Comparison of ENCODE assay signal across 8 cellular contexts in the genomic region with DNA sequence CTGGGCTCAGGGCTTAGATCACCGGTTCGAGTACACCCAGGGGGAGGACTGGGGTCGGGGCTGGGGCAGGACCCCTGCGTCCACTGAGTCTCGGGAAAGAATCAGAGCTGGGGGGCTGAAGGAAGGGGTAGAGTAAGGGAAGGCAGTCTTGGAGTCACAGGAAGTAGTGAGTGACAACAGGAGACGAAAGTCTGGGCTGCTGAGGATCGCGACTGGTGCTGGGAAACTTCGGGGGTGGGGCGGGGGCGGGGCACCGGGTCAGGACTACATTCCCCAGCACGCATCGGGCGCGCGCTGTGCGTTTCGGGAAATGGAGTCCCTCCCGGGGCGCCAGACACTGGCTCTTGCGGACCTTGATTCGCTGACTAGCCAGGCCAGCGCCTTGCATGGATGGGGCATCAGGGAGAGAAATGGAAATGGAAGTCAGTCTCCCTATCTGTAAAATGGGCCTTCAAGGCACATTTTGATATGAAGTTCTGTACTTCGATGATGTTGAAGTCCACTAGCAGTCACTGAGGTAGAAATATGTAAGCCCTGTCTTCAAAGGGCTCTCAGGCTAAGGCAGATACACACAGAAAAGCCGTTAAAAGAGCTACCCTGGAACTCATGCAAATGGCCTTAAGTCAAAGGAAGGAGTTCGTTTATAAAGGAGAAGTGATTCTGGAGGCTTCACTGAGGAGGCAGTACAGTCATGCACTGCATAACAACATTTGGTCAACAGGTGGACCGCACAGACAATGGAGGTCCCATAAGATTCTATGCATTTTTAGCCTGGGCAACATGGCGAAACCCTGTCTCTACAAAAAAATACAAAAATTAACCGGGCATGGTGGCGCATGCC. TPM values are rescaled to one million over a fixed set of nuclear protein-coding genes. Genes with fewer than 3 reads are reported as not detected.
A peak's percentile ranks its signal among the peaks of the same experiment; 100 is the strongest.
DNase-seq lines count a peak whose midpoint lies in the region; ATAC-seq and TF ChIP-seq lines count a peak whose summit lies in the region.

No MANE protein-coding gene starts in this region.

- peak overlapping the region; percentile 88 to 94 (median 88) for H3K4me3 Mint-ChIP-seq in nephron

- H3K27me3 ChIP-seq in RWPE2 (ENCODE audit: insufficient read depth, poor library complexity, severe bottlenecking), result no peaks in the 10 kb centered on the region

- no peaks in the 10 kb centered on the region for H3K9me3 ChIP-seq in RWPE2 (ENCODE audit: severe bottlenecking)

- H3K4me3 ChIP-seq in GM08714 (ENCODE audit: low read length) (peak overlapping the region; percentile 21; the same call in 1 of the 2 replicates), RWPE2 (ENCODE audit: severe bottlenecking) (peak overlapping the region; percentile 63), fibroblast of villous mesenchyme (ENCODE audit: low read depth, low read length) (peak overlapping the region; percentile 69)

- peak overlapping the region; percentile 97 to 99 (median 98) for H3K27ac Mint-ChIP-seq in nephron

- no peak for TF ChIP-seq CTCF in RWPE2 (IDR thresholded peaks at IDR 0.05; ENCODE audit: poor library complexity, severe bottlenecking)
- no peak for TF ChIP-seq CTCF in fibroblast of villous mesenchyme (IDR thresholded peaks at IDR 0.05; ENCODE audit: insufficient read depth, low read depth, low read length)
- TF ChIP-seq CTCF in nephron (IDR thresholded peaks at IDR 0.05; ENCODE audit: unreplicated experiment in 3 of 3), result no peak

- peaks cover 35% of the 10 kb centered on the region for H3K4me1 Mint-ChIP-seq in nephron

- H3K4me1 ChIP-seq in RWPE2 (ENCODE audit: insufficient read depth, poor library complexity, severe bottlenecking), result peaks cover 21% of the 10 kb centered on the region

- no peaks in the 10 kb centered on the region for H3K36me3 ChIP-seq in RWPE2 (ENCODE audit: low read depth)

- H3K36me3 Mint-ChIP-seq in nephron (ENCODE audit: low read depth), result no peaks in the 10 kb centered on the region

- peak overlapping the region; percentile 92 for H3K27ac ChIP-seq in RWPE2 (ENCODE audit: poor library complexity, severe bottlenecking)

- no peaks in the 10 kb centered on the region for H3K9me3 Mint-ChIP-seq in nephron

- DNase-seq in HS-5 (ENCODE audit: low read depth) (peak; percentile 67), RWPE2 (ENCODE audit: low spot score) (peak; percentile 91), fibroblast of villous mesenchyme (ENCODE audit: low read depth) (peak; percentile 92), UCSD-AML1 (lab: John Stamatoyannopoulos, UW; ENCODE audit: unreplicated experiment) (no peak)
- peak; percentile 65 for DNase-seq in activated gamma-delta T cell treated with anti-CD3 and anti-CD28 coated beads, Interleukin-2, amount 50 U/mL, for 16 hours (ENCODE audit: low read depth)
- peak; percentile 81 for DNase-seq in stimulated activated naive CD4-positive, alpha-beta T cell treated with Interleukin-2 at 50 U/mL for 16 hours (lab: John Stamatoyannopoulos, UW)

- ATAC-seq in RWPE2 (ENCODE audit: low read depth), result peak; percentile 59

- no peaks in the 10 kb centered on the region for H3K27me3 Mint-ChIP-seq in nephron (ENCODE audit: low read depth)

RNA-seq across cellular contexts. Expression of a gene that starts 0.7 kb away (rescaled TPM):
- 3.2 and 3.5 TPM in 2 replicates for total RNA-seq in fibroblast of villous mesenchyme

RNA-seq across cellular contexts. Expression of a gene that starts 3.2 kb away (rescaled TPM):
- total RNA-seq in fibroblast of villous mesenchyme, result 35.0 and 51.2 TPM in 2 replicates

RNA-seq across cellular contexts. Expression of a gene that starts 26.3 kb away (rescaled TPM):
- total RNA-seq in fibroblast of villous mesenchyme, result 26.8 and 29.3 TPM in 2 replicates

RNA-seq across cellular contexts. Expression of a gene that starts 51.8 kb away (rescaled TPM):
- total RNA-seq in fibroblast of villous mesenchyme, result 43.6 and 45.7 TPM in 2 replicates
